ENCODE assay signal across 1 cellular context in genomic region chr20:417801-418342, GRCh38.
TF ChIP-seq lines count a peak whose summit lies in the region.

No MANE protein-coding gene starts in this region.

TF ChIP-seq in HepG2, 621 proteins besides CTCF, POLR2A, EP300 and RAD21:
- TF ChIP-seq SMAD3 (CRISPR knock-in tag; IDR thresholded peaks at IDR 0.05) (no peak), SKI (IDR thresholded peaks at IDR 0.05; ENCODE audit: partially characterized antibody) (no peak), ZNF788 (CRISPR knock-in tag; IDR thresholded peaks at IDR 0.05; ENCODE audit: borderline replicate concordance) (no peak), AGO2 (optimal IDR thresholded peaks at IDR 0.05; ENCODE audit: low read depth, low read length) (peak; percentile 7), HOXA3 (CRISPR knock-in tag; IDR thresholded peaks at IDR 0.05) (no peak), ZNF687 (CRISPR knock-in tag; IDR thresholded peaks at IDR 0.05) (0 out of 2 replicates have a peak, but pooled peaks have one; percentile 19), SIX1 (CRISPR knock-in tag; IDR thresholded peaks at IDR 0.05; ENCODE audit: borderline replicate concordance) (no peak), ZNF782 (CRISPR knock-in tag; IDR thresholded peaks at IDR 0.05; ENCODE audit: borderline replicate concordance) (no peak), RBM22 (optimal IDR thresholded peaks at IDR 0.05; ENCODE audit: low read length) (peak; percentile 16), HNRNPLL (IDR thresholded peaks at IDR 0.05; ENCODE audit: low read depth, low read length, poor library complexity, severe bottlenecking) (peak; percentile 13), FOXO1 (CRISPR knock-in tag; IDR thresholded peaks at IDR 0.05) (no peak), MAF1 (CRISPR knock-in tag; IDR thresholded peaks at IDR 0.05; ENCODE audit: borderline replicate concordance) (no peak), HBP1 (CRISPR knock-in tag; IDR thresholded peaks at IDR 0.05; ENCODE audit: low read depth) (no peak), ZNF234 (CRISPR knock-in tag; conservative IDR thresholded peaks at IDR 0.05) (0 out of 2 replicates have a peak, but pooled peaks have one; percentile 52), ATF4 (CRISPR knock-in tag; IDR thresholded peaks at IDR 0.05) (no peak)
